Comparison of ENCODE assay signal across 6 cellular contexts in genomic region chr1:228109962-228110488, GRCh38. TPM values are rescaled to one million over a fixed set of nuclear protein-coding genes. Genes with fewer than 3 reads are reported as not detected.
DNase-seq lines count a peak whose midpoint lies in the region; ATAC-seq lines count a peak whose summit lies in the region.

No MANE protein-coding gene starts in this region.

- peak overlapping the region; percentile 89 for H3K27ac ChIP-seq in duodenal mucosa (ENCODE audit: low read depth, low read length)

- H3K9me3 ChIP-seq in duodenal mucosa (ENCODE audit: control insufficient read depth in 1 of 2, low read length in 2 of 2): no peaks in the 10 kb centered on the region

- H3K27me3 ChIP-seq in duodenal mucosa (ENCODE audit: control insufficient read depth in 1 of 2, insufficient read depth in 2 of 2, low read length in 2 of 2): no peaks in the 10 kb centered on the region

- DNase-seq in A172 (ENCODE audit: low spot score): peak; percentile 36
- DNase-seq in renal cortical epithelial cell (ENCODE audit: low read depth): peak; percentile 66
- DNase-seq in stimulated activated CD4-positive, alpha-beta T cell treated with anti-CD3 and anti-CD28 coated beads, Interleukin-12 subunit alpha, Interleukin-12 subunit beta, amount 100 ng/mL, for 4 hours: no peak
- DNase-seq in NCI-H2029 treated with DMSO at 0.1 percent for 48 hours (lab: John Stamatoyannopoulos, UW): no peak

- peak; percentile 16 for ATAC-seq in HG03103 (IDR thresholded peaks at IDR 0.05; ENCODE audit: low read depth, unreplicated experiment)

- H3K4me3 ChIP-seq in duodenal mucosa (ENCODE audit: low read depth in 1 of 2, low read length in 2 of 2): peak overlapping the region; percentile 95 to 98

- peaks cover 21 to 27% of the 10 kb centered on the region in 2 donors for H3K4me1 ChIP-seq in duodenal mucosa (ENCODE audit: control insufficient read depth in 1 of 2, insufficient read depth in 2 of 2, low read length in 2 of 2)

- H3K9ac ChIP-seq in duodenal mucosa (ENCODE audit: low read depth in 1 of 2, low read length in 2 of 2): peak overlapping the region; percentile 99

- H3K36me3 ChIP-seq in duodenal mucosa (ENCODE audit: control insufficient read depth in 1 of 2, insufficient read depth in 2 of 2, low read length in 2 of 2): peaks cover 9 to 13% of the 10 kb centered on the region in 2 donors

RNA-seq across cellular contexts. Expression of gene MRPL55, which starts 0.9 kb away (rescaled TPM):
- 103 and 141 TPM in 2 replicates for total RNA-seq in A172 (2014; rRNA removed; shearing (Covaris generic))
- 36.3 and 62.9 TPM in 2 replicates for total RNA-seq in renal cortical epithelial cell

RNA-seq across cellular contexts. Expression of gene C1orf35, which starts 6.9 kb away (rescaled TPM):
- 31.7 and 31.8 TPM in 2 replicates for total RNA-seq in A172 (2014; rRNA removed; shearing (Covaris generic))
- total RNA-seq in renal cortical epithelial cell: 7.1 and 13.0 TPM in 2 replicates

RNA-seq across cellular contexts. Expression of gene ARF1, which starts 27.5 kb away (rescaled TPM):
- total RNA-seq in A172 (2014; rRNA removed; shearing (Covaris generic)): 263 and 292 TPM in 2 replicates
- 162 and 184 TPM in 2 replicates for total RNA-seq in renal cortical epithelial cell

RNA-seq across cellular contexts. Expression of gene GUK1, which starts 30.1 kb away (rescaled TPM):
- total RNA-seq in A172 (2014; rRNA removed; shearing (Covaris generic)): 407 and 501 TPM in 2 replicates
- 127 and 438 TPM in 2 replicates for total RNA-seq in renal cortical epithelial cell

RNA-seq across cellular contexts. Expression of gene GJC2, which starts 39.7 kb away (rescaled TPM):
- total RNA-seq in A172 (2014; rRNA removed; shearing (Covaris generic)): 6.6 and 16.8 TPM in 2 replicates
- 0.50 and 0.69 TPM in 2 replicates for total RNA-seq in renal cortical epithelial cell

Comparison
In these comparisons a context has a peak if more than half of its experiments do, and no peak if none do; other contexts are left out.
1. DNase-seq: peak in A172 (single experiment) and renal cortical epithelial cell (single experiment); none in stimulated activated CD4-positive, alpha-beta T cell treated with anti-CD3 and anti-CD28 coated beads, Interleukin-12 subunit alpha, Interleukin-12 subunit beta, amount 100 ng/mL, for 4 hours (single experiment) and NCI-H2029 treated with DMSO at 0.1 percent for 48 hours (single experiment).